Comparison of ENCODE assay signal across 1 cellular context in the genomic region with DNA sequence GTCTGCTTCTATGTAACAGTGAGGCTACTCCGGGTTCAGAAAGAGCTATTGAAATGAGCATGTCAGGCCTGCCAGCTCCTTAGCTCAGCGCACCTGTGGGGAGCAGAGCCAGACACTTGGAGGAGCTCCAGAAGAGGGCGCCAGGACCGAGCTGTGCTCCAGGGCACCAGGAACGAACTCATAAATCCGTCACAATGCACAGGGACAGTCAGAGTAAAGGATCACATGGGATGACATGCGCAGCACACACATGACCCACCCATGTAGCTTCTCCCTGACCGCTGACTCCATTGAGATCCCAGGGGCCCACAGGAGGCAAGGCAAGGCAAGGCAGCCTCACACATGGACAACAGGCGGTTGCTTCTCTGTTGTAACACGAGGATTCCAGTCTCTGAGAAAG.
TF ChIP-seq lines count a peak whose summit lies in the region.

No MANE protein-coding gene starts in this region.

TF ChIP-seq in H1, 55 proteins besides CTCF, POLR2A, EP300 and RAD21:
- no peak for TF ChIP-seq RNF2 (IDR thresholded peaks at IDR 0.05; ENCODE audit: borderline replicate concordance, low read depth, low read length, missing control alignments, poor library complexity, severe bottlenecking)
- no peak for TF ChIP-seq GTF2F1 (IDR thresholded peaks at IDR 0.05; ENCODE audit: borderline replicate concordance, low read depth, low read length)
- no peak for TF ChIP-seq BACH1 (IDR thresholded peaks at IDR 0.05; ENCODE audit: low read length)
- no peak for TF ChIP-seq SP1 (IDR thresholded peaks at IDR 0.05; ENCODE audit: low read depth, low read length)
- TF ChIP-seq RBBP5 (IDR thresholded peaks at IDR 0.05; ENCODE audit: borderline replicate concordance, low read depth, low read length), result no peak
- no peak for TF ChIP-seq NANOG (IDR thresholded peaks at IDR 0.05; ENCODE audit: insufficient read depth, low read depth, low read length, poor library complexity, severe bottlenecking)
- no peak for TF ChIP-seq MAFK (IDR thresholded peaks at IDR 0.05; ENCODE audit: low read depth, low read length)
